15 cellular contexts compared by ENCODE assay signal in genomic region chr4:7058792-7059191, GRCh38. TPM values are rescaled to one million over a fixed set of nuclear protein-coding genes. Genes with fewer than 3 reads are reported as not detected.
A peak's percentile ranks its signal among the peaks of the same experiment; 100 is the strongest.
DNase-seq lines count a peak whose midpoint lies in the region; ATAC-seq, FAIRE-seq and TF ChIP-seq lines count a peak whose summit lies in the region.
"Had no signal": no experiment of that assay in that cellular context is flagged by ENCODE, and none has a peak within 500 bp of the region (broad histone marks: within the 10 kb centered on the region; RNA-seq: fewer than 3 reads in every experiment).

No MANE protein-coding gene starts in this region.

- peaks cover 2% of the 10 kb centered on the region for H3K4me1 Mint-ChIP-seq in activated naive CD8-positive, alpha-beta T cell treated with anti-CD3 and anti-CD28 coated beads, Interleukin-2, amount 50 U/mL, for 24 hours
- H3K4me1 Mint-ChIP-seq: mesothelial cell of epicardium had no signal

- peaks cover 55% of the 10 kb centered on the region for H3K36me3 Mint-ChIP-seq in activated naive CD8-positive, alpha-beta T cell treated with anti-CD3 and anti-CD28 coated beads, Interleukin-2, amount 50 U/mL, for 24 hours (ENCODE audit: low read depth)

- no peaks in the 10 kb centered on the region for H3K27me3 Mint-ChIP-seq in activated naive CD8-positive, alpha-beta T cell treated with anti-CD3 and anti-CD28 coated beads, Interleukin-2, amount 50 U/mL, for 24 hours
- H3K27me3 Mint-ChIP-seq: activated naive CD8-positive, alpha-beta T cell treated with anti-CD3 and anti-CD28 coated beads, Interleukin-2, amount 10 ng/mL, durations not matched to agents 7 days and 5 days had no signal

- H3K27ac Mint-ChIP-seq in activated naive CD8-positive, alpha-beta T cell treated with anti-CD3 and anti-CD28 coated beads, Interleukin-2, amount 50 U/mL, for 24 hours: peak overlapping the region; percentile 27
- H3K27ac Mint-ChIP-seq: activated naive CD8-positive, alpha-beta T cell treated with anti-CD3 and anti-CD28 coated beads, Interleukin-2, amount 10 ng/mL, durations not matched to agents 7 days and 5 days; mesothelial cell of epicardium had no signal

- 95 to 100% methylated on average over 3 of the region's 3 CpGs for WGBS in upper lobe of left lung, 2 donors

- no peak for TF ChIP-seq CTCF in upper lobe of left lung (IDR thresholded peaks at IDR 0.05)

- H3K9me3 Mint-ChIP-seq in activated naive CD8-positive, alpha-beta T cell treated with anti-CD3 and anti-CD28 coated beads, Interleukin-2, amount 50 U/mL, for 24 hours: no peaks in the 10 kb centered on the region
- H3K9me3 Mint-ChIP-seq: activated naive CD8-positive, alpha-beta T cell treated with anti-CD3 and anti-CD28 coated beads, Interleukin-2, amount 10 ng/mL, durations not matched to agents 7 days and 5 days; mesothelial cell of epicardium had no signal

- H3K4me3 ChIP-seq in upper lobe of left lung: no peak overlapping the region
- H3K4me3 ChIP-seq: breast epithelium, esophagus muscularis mucosa had no signal

- ATAC-seq in GM19324 (IDR thresholded peaks at IDR 0.05; ENCODE audit: low FRiP score, unreplicated experiment) (peak; percentile 19), HG03196 (IDR thresholded peaks at IDR 0.05; ENCODE audit: unreplicated experiment) (peak; percentile 4), upper lobe of left lung (ENCODE audit: low FRiP score in 2 of 2) (no peak)
- no peak for ATAC-seq in activated naive CD8-positive, alpha-beta T cell treated with anti-CD3 and anti-CD28 coated beads, Interleukin-2, amount 50 U/mL, for 24 hours

- DNase-seq in GM12892 (ENCODE audit: insufficient read length) (no peak), upper lobe of left lung (no peak), NCI-H2196 treated with DMSO at 0.1 percent for 48 hours (lab: John Stamatoyannopoulos, UW; ENCODE audit: unreplicated experiment) (no peak), AG20443 (ENCODE audit: low spot score) (no peak)
- no peak for DNase-seq in activated naive CD8-positive, alpha-beta T cell treated with anti-CD3 and anti-CD28 coated beads, Interleukin-2, amount 50 U/mL, for 24 hours
- DNase-seq: activated CD4-positive, CD25-positive, alpha-beta regulatory T cell; activated naive CD8-positive, alpha-beta T cell treated with anti-CD3 and anti-CD28 coated beads, Interleukin-2, amount 10 ng/mL, durations not matched to agents 7 days and 5 days; BE2C; NCI-H2081 had no signal

- H3K9me3 ChIP-seq in upper lobe of left lung: no peaks in the 10 kb centered on the region
- H3K9me3 ChIP-seq: BE2C, breast epithelium, esophagus muscularis mucosa had no signal

- H3K36me3 ChIP-seq in upper lobe of left lung: peaks cover 16 to 87% (median 64%) of the 10 kb centered on the region in 4 donors

- TF ChIP-seq EP300 in upper lobe of left lung (IDR thresholded peaks at IDR 0.05): no peak

- no peak overlapping the region for H3K27ac ChIP-seq in upper lobe of left lung
- H3K27ac ChIP-seq: breast epithelium, esophagus muscularis mucosa had no signal

- no peaks in the 10 kb centered on the region for H3K27me3 ChIP-seq in upper lobe of left lung
- H3K27me3 ChIP-seq: BE2C, breast epithelium, esophagus muscularis mucosa had no signal

- TF ChIP-seq POLR2A in GM12892 (IDR thresholded peaks at IDR 0.05; ENCODE audit: low read depth, low read length): no peak; the same call in 1 of the 2 replicates
- TF ChIP-seq POLR2A in upper lobe of left lung (IDR thresholded peaks at IDR 0.05): no peak

- no peak overlapping the region for H3K4me3 Mint-ChIP-seq in activated naive CD8-positive, alpha-beta T cell treated with anti-CD3 and anti-CD28 coated beads, Interleukin-2, amount 50 U/mL, for 24 hours
- H3K4me3 Mint-ChIP-seq: activated naive CD8-positive, alpha-beta T cell treated with anti-CD3 and anti-CD28 coated beads, Interleukin-2, amount 10 ng/mL, durations not matched to agents 7 days and 5 days; mesothelial cell of epicardium had no signal

- FAIRE-seq in GM12892 (lab: Jason Lieb, UNC): peak; percentile 61
- FAIRE-seq: keratinocyte had no signal

- peaks cover under 1 to 11% (median 3%) of the 10 kb centered on the region in 4 donors for H3K4me1 ChIP-seq in upper lobe of left lung
- H3K4me1 ChIP-seq: BE2C, breast epithelium had no signal

RNA-seq across cellular contexts. Expression of gene GRPEL1, which starts 9.1 kb away (rescaled TPM):
- 36.3 TPM for polyA plus RNA-seq in GM12892 (2012; ENCODE audit: missing spikeins)
- total RNA-seq in upper lobe of left lung: 10 to 100 TPM in 5 of 6 donors, 1 to 10 TPM in 1; 9.4 to 29.0 (median 24.2) TPM

RNA-seq across cellular contexts. Expression of gene TADA2B, which starts 15.6 kb away (rescaled TPM):
- polyA plus RNA-seq in GM12892 (2012; ENCODE audit: missing spikeins): 5.9 TPM
- 10 to 100 TPM; 20.8 to 29.0 (median 26.2) TPM for total RNA-seq in upper lobe of left lung

Comparison
In these comparisons a context has a peak if more than half of its experiments do, and no peak if none do; other contexts are left out.
1. ATAC-seq: peak in GM19324 (single experiment) and HG03196 (single experiment); none in activated naive CD8-positive, alpha-beta T cell treated with anti-CD3 and anti-CD28 coated beads, Interleukin-2, amount 50 U/mL, for 24 hours (single experiment) and upper lobe of left lung (0 of 2).